2 cellular contexts compared by ENCODE assay signal in genomic region chr3:182078929-182079328, GRCh38.
A peak's percentile ranks its signal among the peaks of the same experiment; 100 is the strongest.
TF ChIP-seq lines count a peak whose summit lies in the region.

No MANE protein-coding gene starts in this region.

TF ChIP-seq in A549, 52 proteins besides CTCF, POLR2A, EP300 and RAD21:
- TF ChIP-seq ATOH8 (CRISPR knock-in tag; IDR thresholded peaks at IDR 0.05; ENCODE audit: low read depth) (no peak), KDM5A (IDR thresholded peaks at IDR 0.05) (no peak), ZSCAN20 (CRISPR knock-in tag; IDR thresholded peaks at IDR 0.05) (no peak), NPAS2 (CRISPR knock-in tag; IDR thresholded peaks at IDR 0.05; ENCODE audit: borderline replicate concordance) (no peak), JUNB (IDR thresholded peaks at IDR 0.05) (no peak), MAZ (IDR thresholded peaks at IDR 0.05; ENCODE audit: borderline replicate concordance, low read depth, low read length) (no peak), CBX8 (IDR thresholded peaks at IDR 0.05) (no peak), JUN (IDR thresholded peaks at IDR 0.05) (no peak), ELK1 (IDR thresholded peaks at IDR 0.05; ENCODE audit: low read depth, low read length) (no peak), EHF (CRISPR knock-in tag; IDR thresholded peaks at IDR 0.05) (no peak), ZFP36 (IDR thresholded peaks at IDR 0.05; ENCODE audit: borderline replicate concordance, partially characterized antibody) (no peak), CHD4 (IDR thresholded peaks at IDR 0.05; ENCODE audit: borderline replicate concordance) (no peak), MAFK (IDR thresholded peaks at IDR 0.05; ENCODE audit: partially characterized antibody) (no peak), ZNF302 (CRISPR knock-in tag; IDR thresholded peaks at IDR 0.05) (no peak)

TF ChIP-seq in H1, 55 proteins besides CTCF, POLR2A, EP300 and RAD21:
- TF ChIP-seq SUZ12 (IDR thresholded peaks at IDR 0.05; ENCODE audit: low read length): no peak
- no peak for TF ChIP-seq RFX5 (IDR thresholded peaks at IDR 0.05; ENCODE audit: borderline replicate concordance, low read depth, low read length)
- peak; percentile 60; the same call in 1 of the 2 replicates for TF ChIP-seq TEAD4 (IDR thresholded peaks at IDR 0.05; ENCODE audit: low read depth, low read length)
- no peak for TF ChIP-seq CBX8 (IDR thresholded peaks at IDR 0.05; ENCODE audit: borderline replicate concordance, low read depth, low read length)
- no peak for TF ChIP-seq TBP (IDR thresholded peaks at IDR 0.05; ENCODE audit: low read depth, low read length)
- TF ChIP-seq MAFK (IDR thresholded peaks at IDR 0.05; ENCODE audit: low read depth, low read length): no peak
